Comparison of ENCODE assay signal across 1 cellular context in the genomic region with DNA sequence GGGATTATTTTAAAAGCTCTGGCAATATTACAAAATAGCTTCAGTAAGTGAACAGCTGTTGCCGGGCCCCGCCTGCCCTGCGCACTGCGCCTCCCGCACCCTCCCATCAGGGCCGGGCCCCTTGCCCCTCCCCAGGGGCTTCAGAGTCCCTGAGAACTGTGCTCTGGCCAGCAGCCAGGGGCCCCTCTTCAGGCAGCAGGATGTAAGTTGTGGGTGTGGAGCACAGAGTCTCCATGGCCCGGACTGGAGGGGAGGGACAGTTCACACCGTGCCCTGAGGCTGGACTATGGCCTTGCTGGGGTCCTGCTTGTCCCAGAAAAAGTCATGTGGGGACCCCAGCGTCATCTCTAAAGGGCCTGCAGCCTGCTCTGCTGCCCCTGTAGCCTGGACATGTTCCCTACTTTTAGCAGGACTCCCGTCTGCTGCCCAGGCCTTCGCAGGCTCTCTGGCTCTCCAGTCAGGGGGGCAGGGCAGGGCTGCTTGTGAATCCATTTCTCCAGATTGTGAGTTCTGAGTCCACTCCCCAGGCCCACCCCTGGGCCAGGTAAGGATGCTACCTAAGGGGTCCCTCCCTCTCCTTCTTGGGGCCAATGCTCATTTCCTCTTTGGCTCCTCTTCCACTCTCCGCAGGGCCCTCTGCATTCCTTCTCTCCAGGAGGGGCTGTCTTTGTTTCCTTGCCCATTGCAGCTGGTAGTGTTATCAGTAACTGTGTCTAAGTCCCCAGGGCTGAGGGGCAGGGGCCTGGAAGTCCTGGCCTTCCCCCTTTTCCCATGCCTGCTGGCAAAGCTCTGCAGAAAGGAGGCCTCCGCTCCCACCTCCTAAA.
A peak's percentile ranks its signal among the peaks of the same experiment; 100 is the strongest.
TF ChIP-seq lines count a peak whose summit lies in the region.

No MANE protein-coding gene starts in this region.

TF ChIP-seq in HepG2, 621 proteins besides CTCF, POLR2A, EP300 and RAD21 (continued from another document):
- TF ChIP-seq ARID4A (CRISPR knock-in tag; IDR thresholded peaks at IDR 0.05; ENCODE audit: borderline replicate concordance) (peak; percentile 28; the same call in 1 of the 2 replicates), ZNF263 (CRISPR knock-in tag; IDR thresholded peaks at IDR 0.05) (peak; percentile 34; the same call in 1 of the 2 replicates), THAP11 (CRISPR knock-in tag; IDR thresholded peaks at IDR 0.05) (0 out of 2 replicates have a peak, but pooled peaks have one; percentile 15), PHF21A (CRISPR knock-in tag; IDR thresholded peaks at IDR 0.05) (peak; percentile 81; the same call in 1 of the 2 replicates), ZNF687 (CRISPR knock-in tag; IDR thresholded peaks at IDR 0.05) (peak; percentile 61; the same call in 1 of the 2 replicates), SP1 (IDR thresholded peaks at IDR 0.05) (no peak), SP1 (CRISPR knock-in tag; IDR thresholded peaks at IDR 0.05) (no peak), GZF1 (CRISPR knock-in tag; IDR thresholded peaks at IDR 0.05) (no peak), MYC (CRISPR knock-in tag; IDR thresholded peaks at IDR 0.05; ENCODE audit: borderline replicate concordance) (peak; percentile 44; the same call in 1 of the 2 replicates), ARID2 (CRISPR knock-in tag; IDR thresholded peaks at IDR 0.05; ENCODE audit: borderline replicate concordance) (no peak), HNF4G (IDR thresholded peaks at IDR 0.05; ENCODE audit: borderline replicate concordance, low read depth, low read length) (peak; percentile 23; the same call in 1 of the 2 replicates), HNF4G (CRISPR knock-in tag; IDR thresholded peaks at IDR 0.05; ENCODE audit: borderline replicate concordance, low read depth) (no peak), KLF12 (CRISPR knock-in tag; IDR thresholded peaks at IDR 0.05; ENCODE audit: borderline replicate concordance) (0 out of 2 replicates have a peak, but pooled peaks have one; percentile 50), ZBTB7B (CRISPR knock-in tag; IDR thresholded peaks at IDR 0.05) (peak; percentile 68; the same call in 1 of the 2 replicates), BCL6 (CRISPR knock-in tag; IDR thresholded peaks at IDR 0.05) (0 out of 2 replicates have a peak, but pooled peaks have one; percentile 13), NR2F2 (IDR thresholded peaks at IDR 0.05; ENCODE audit: borderline replicate concordance, low read depth) (0 out of 2 replicates have a peak, but pooled peaks have one; percentile 25), THAP9 (CRISPR knock-in tag; IDR thresholded peaks at IDR 0.05; ENCODE audit: borderline replicate concordance) (peak; percentile 42; the same call in 1 of the 2 replicates), ZNF350 (CRISPR knock-in tag; IDR thresholded peaks at IDR 0.05; ENCODE audit: borderline replicate concordance, low read depth) (peak; percentile 41; the same call in 1 of the 2 replicates), RXRA (CRISPR knock-in tag; IDR thresholded peaks at IDR 0.05) (peak; percentile 30; the same call in 1 of the 2 replicates), SOX6 (IDR thresholded peaks at IDR 0.05) (no peak), SOX6 (CRISPR knock-in tag; IDR thresholded peaks at IDR 0.05) (peak; percentile 30; the same call in 1 of the 2 replicates), NFE2L1 (CRISPR knock-in tag; IDR thresholded peaks at IDR 0.05; ENCODE audit: borderline replicate concordance) (no peak), KDM4B (CRISPR knock-in tag; IDR thresholded peaks at IDR 0.05) (no peak), ELF3 (CRISPR knock-in tag; IDR thresholded peaks at IDR 0.05) (0 out of 2 replicates have a peak, but pooled peaks have one; percentile 10), ZSCAN30 (CRISPR knock-in tag; IDR thresholded peaks at IDR 0.05) (no peak)
- TF ChIP-seq, protein P1, sequence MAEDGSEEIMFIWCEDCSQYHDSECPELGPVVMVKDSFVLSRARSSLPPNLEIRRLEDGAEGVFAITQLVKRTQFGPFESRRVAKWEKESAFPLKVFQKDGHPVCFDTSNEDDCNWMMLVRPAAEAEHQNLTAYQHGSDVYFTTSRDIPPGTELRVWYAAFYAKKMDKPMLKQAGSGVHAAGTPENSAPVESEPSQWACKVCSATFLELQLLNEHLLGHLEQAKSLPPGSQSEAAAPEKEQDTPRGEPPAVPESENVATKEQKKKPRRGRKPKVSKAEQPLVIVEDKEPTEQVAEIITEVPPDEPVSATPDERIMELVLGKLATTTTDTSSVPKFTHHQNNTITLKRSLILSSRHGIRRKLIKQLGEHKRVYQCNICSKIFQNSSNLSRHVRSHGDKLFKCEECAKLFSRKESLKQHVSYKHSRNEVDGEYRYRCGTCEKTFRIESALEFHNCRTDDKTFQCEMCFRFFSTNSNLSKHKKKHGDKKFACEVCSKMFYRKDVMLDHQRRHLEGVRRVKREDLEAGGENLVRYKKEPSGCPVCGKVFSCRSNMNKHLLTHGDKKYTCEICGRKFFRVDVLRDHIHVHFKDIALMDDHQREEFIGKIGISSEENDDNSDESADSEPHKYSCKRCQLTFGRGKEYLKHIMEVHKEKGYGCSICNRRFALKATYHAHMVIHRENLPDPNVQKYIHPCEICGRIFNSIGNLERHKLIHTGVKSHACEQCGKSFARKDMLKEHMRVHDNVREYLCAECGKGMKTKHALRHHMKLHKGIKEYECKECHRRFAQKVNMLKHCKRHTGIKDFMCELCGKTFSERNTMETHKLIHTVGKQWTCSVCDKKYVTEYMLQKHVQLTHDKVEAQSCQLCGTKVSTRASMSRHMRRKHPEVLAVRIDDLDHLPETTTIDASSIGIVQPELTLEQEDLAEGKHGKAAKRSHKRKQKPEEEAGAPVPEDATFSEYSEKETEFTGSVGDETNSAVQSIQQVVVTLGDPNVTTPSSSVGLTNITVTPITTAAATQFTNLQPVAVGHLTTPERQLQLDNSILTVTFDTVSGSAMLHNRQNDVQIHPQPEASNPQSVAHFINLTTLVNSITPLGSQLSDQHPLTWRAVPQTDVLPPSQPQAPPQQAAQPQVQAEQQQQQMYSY (CRISPR knock-in tag; IDR thresholded peaks at IDR 0.05) = peak; percentile 98
- TF ChIP-seq, protein P2, sequence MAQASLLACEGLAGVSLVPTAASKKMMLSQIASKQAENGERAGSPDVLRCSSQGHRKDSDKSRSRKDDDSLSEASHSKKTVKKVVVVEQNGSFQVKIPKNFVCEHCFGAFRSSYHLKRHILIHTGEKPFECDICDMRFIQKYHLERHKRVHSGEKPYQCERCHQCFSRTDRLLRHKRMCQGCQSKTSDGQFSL (CRISPR knock-in tag; IDR thresholded peaks at IDR 0.05) = peak; percentile 33; the same call in 1 of the 2 replicates
- TF ChIP-seq, protein P3, sequence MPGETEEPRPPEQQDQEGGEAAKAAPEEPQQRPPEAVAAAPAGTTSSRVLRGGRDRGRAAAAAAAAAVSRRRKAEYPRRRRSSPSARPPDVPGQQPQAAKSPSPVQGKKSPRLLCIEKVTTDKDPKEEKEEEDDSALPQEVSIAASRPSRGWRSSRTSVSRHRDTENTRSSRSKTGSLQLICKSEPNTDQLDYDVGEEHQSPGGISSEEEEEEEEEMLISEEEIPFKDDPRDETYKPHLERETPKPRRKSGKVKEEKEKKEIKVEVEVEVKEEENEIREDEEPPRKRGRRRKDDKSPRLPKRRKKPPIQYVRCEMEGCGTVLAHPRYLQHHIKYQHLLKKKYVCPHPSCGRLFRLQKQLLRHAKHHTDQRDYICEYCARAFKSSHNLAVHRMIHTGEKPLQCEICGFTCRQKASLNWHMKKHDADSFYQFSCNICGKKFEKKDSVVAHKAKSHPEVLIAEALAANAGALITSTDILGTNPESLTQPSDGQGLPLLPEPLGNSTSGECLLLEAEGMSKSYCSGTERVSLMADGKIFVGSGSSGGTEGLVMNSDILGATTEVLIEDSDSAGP (CRISPR knock-in tag; IDR thresholded peaks at IDR 0.05; ENCODE audit: borderline replicate concordance) = peak; percentile 55; the same call in 1 of the 2 replicates
- TF ChIP-seq, protein P4, sequence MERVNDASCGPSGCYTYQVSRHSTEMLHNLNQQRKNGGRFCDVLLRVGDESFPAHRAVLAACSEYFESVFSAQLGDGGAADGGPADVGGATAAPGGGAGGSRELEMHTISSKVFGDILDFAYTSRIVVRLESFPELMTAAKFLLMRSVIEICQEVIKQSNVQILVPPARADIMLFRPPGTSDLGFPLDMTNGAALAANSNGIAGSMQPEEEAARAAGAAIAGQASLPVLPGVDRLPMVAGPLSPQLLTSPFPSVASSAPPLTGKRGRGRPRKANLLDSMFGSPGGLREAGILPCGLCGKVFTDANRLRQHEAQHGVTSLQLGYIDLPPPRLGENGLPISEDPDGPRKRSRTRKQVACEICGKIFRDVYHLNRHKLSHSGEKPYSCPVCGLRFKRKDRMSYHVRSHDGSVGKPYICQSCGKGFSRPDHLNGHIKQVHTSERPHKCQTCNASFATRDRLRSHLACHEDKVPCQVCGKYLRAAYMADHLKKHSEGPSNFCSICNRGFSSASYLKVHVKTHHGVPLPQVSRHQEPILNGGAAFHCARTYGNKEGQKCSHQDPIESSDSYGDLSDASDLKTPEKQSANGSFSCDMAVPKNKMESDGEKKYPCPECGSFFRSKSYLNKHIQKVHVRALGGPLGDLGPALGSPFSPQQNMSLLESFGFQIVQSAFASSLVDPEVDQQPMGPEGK (CRISPR knock-in tag; IDR thresholded peaks at IDR 0.05) = peak; percentile 83
TF ChIP-seq in HepG2: peak in this region for 47.
